In genomic region chr1:156310962-156311361, GRCh38 we compare ENCODE assay signal across 16 cellular contexts. TPM values are rescaled to one million over a fixed set of nuclear protein-coding genes. Genes with fewer than 3 reads are reported as not detected.
DNase-seq lines count a peak whose midpoint lies in the region; FAIRE-seq and TF ChIP-seq lines count a peak whose summit lies in the region.
"Had no signal": no experiment of that assay in that cellular context is flagged by ENCODE, and none has a peak within 500 bp of the region (broad histone marks: within the 10 kb centered on the region; RNA-seq: fewer than 3 reads in every experiment).

No MANE protein-coding gene starts in this region.

- DNase-seq in MG63 (peak; percentile 90), bronchial epithelial cell (ENCODE audit: low read depth) (peak; percentile 50), myocyte (ENCODE audit: low read depth) (peak; percentile 17), GM13977 (ENCODE audit: low spot score) (no peak), osteocyte (ENCODE audit: extremely low spot score, unreplicated experiment) (no peak), NCI-H1417 treated with DMSO at 0.1 percent for 48 hours (lab: John Stamatoyannopoulos, UW) (no peak)
- no peak for DNase-seq in activated CD4-positive, alpha-beta T cell treated with anti-CD3 and anti-CD28 coated beads, Interleukin-2, amount 50 U/mL, for 1 hour
- DNase-seq: activated CD8-positive, alpha-beta memory T cell treated with anti-CD3 and anti-CD28 coated beads, Interleukin-2, amount 10 ng/mL, durations not matched to agents 7 days and 5 days; erythroblast; NCI-H748 treated with DMSO at 0.1 percent for 48 hours; stimulated activated CD4-positive, alpha-beta T cell treated with anti-CD3 and anti-CD28 coated beads, Interleukin-4, amount 100 ng/mL, for 24 hours; stimulated activated naive CD4-positive, alpha-beta T cell had no signal

- H3K36me3 Mint-ChIP-seq in osteocyte (ENCODE audit: unreplicated experiment), result peaks cover 40% of the 10 kb centered on the region

- peak overlapping the region in 7 of 11 experiments; percentile 23 to 63 (median 36); a peak in 11 of 22 replicates for H3K4me2 ChIP-seq in BLaER1 treated with 17β-estradiol and CSF1 and Interleukin-3, amounts not matched to agents 10 nM and 100 nM

- H3K4me3 ChIP-seq in BLaER1 treated with 17β-estradiol and CSF1 and Interleukin-3, amounts not matched to agents 10 nM and 100 nM, result no peak overlapping the region
- no peak overlapping the region for H3K4me3 ChIP-seq in MG63
- no peak overlapping the region for H3K4me3 ChIP-seq in bronchial epithelial cell (ENCODE audit: low read depth, low read length)

- peaks cover 99 to 100% (median 100%) of the 10 kb centered on the region in 11 experiments for H3K36me3 ChIP-seq in BLaER1 treated with 17β-estradiol and CSF1 and Interleukin-3, amounts not matched to agents 10 nM and 100 nM
- H3K36me3 ChIP-seq in MG63, result peaks cover 96% of the 10 kb centered on the region
- peaks cover 19% of the 10 kb centered on the region for H3K36me3 ChIP-seq in bronchial epithelial cell (ENCODE audit: control insufficient read depth, insufficient read depth, low read length)

- no peak for FAIRE-seq in bronchial epithelial cell (lab: Jason Lieb, UNC)

- no peaks in the 10 kb centered on the region for H3K9me3 ChIP-seq in BLaER1 treated with 17β-estradiol and CSF1 and Interleukin-3, amounts not matched to agents 10 nM and 100 nM (replicated peaks in 1 of 11)
- no peaks in the 10 kb centered on the region for H3K9me3 ChIP-seq in MG63

- H3K4me1 Mint-ChIP-seq in osteocyte (ENCODE audit: unreplicated experiment), result no peaks in the 10 kb centered on the region
- H3K4me1 Mint-ChIP-seq: activated CD8-positive, alpha-beta memory T cell treated with anti-CD3 and anti-CD28 coated beads, Interleukin-2, amount 10 ng/mL, durations not matched to agents 7 days and 5 days had no signal

- H3K27me3 Mint-ChIP-seq in osteocyte (ENCODE audit: unreplicated experiment), result no peaks in the 10 kb centered on the region
- H3K27me3 Mint-ChIP-seq: activated CD8-positive, alpha-beta memory T cell treated with anti-CD3 and anti-CD28 coated beads, Interleukin-2, amount 10 ng/mL, durations not matched to agents 7 days and 5 days had no signal

- TF ChIP-seq CTCF in bronchial epithelial cell (IDR thresholded peaks at IDR 0.05; ENCODE audit: insufficient read depth, low read length, severe bottlenecking) (no peak), GM13977 (IDR thresholded peaks at IDR 0.05; ENCODE audit: extremely low read depth, insufficient read depth, missing control alignments) (no peak), osteocyte (IDR thresholded peaks at IDR 0.05) (no peak)

- peaks cover 0 to 29% (median 21%) of the 10 kb centered on the region in 10 experiments; a peak in 16 of 20 replicates for H3K4me1 ChIP-seq in BLaER1 treated with 17β-estradiol and CSF1 and Interleukin-3, amounts not matched to agents 10 nM and 100 nM

- H3K27ac Mint-ChIP-seq in osteocyte (ENCODE audit: unreplicated experiment), result no peak overlapping the region
- H3K27ac Mint-ChIP-seq: activated CD8-positive, alpha-beta memory T cell treated with anti-CD3 and anti-CD28 coated beads, Interleukin-2, amount 10 ng/mL, durations not matched to agents 7 days and 5 days; activated naive CD4-positive, alpha-beta T cell treated with anti-CD3 and anti-CD28 coated beads, Interleukin-2, amount 50 U/mL, for 72 hours had no signal

- in situ Hi-C loops in GM13977 (cut with MboI; ENCODE audit: low pct_unique_long_range_greater_than_20kb, low sequenced_read_pairs, unreplicated experiment), result loop anchor here (10.0 kb wide), 1 partner anchor 216 kb away; no protein-coding TSS in a partner anchor

- H3K4me3 Mint-ChIP-seq in osteocyte (ENCODE audit: unreplicated experiment), result no peak overlapping the region
- H3K4me3 Mint-ChIP-seq: activated CD8-positive, alpha-beta memory T cell treated with anti-CD3 and anti-CD28 coated beads, Interleukin-2, amount 10 ng/mL, durations not matched to agents 7 days and 5 days had no signal

- H3K27ac ChIP-seq in BLaER1 treated with 17β-estradiol and CSF1 and Interleukin-3, amounts not matched to agents 10 nM and 100 nM, result peak overlapping the region in 8 of 11 experiments; percentile 8 to 61 (median 53); a peak in 14 of 22 replicates

- peak overlapping the region in 2 of 11 experiments; percentile 9 to 36; a peak in 2 of 22 replicates for H3K9ac ChIP-seq in BLaER1 treated with 17β-estradiol and CSF1 and Interleukin-3, amounts not matched to agents 10 nM and 100 nM

- no peaks in the 10 kb centered on the region for H3K9me3 Mint-ChIP-seq in osteocyte (ENCODE audit: unreplicated experiment)
- H3K9me3 Mint-ChIP-seq: activated naive CD4-positive, alpha-beta T cell treated with anti-CD3 and anti-CD28 coated beads, Interleukin-2, amount 50 U/mL, for 72 hours had no signal

- peaks cover 0 to 99% (median 47%) of the 10 kb centered on the region in 11 experiments; a peak in 16 of 22 replicates for H4K20me1 ChIP-seq in BLaER1 treated with 17β-estradiol and CSF1 and Interleukin-3, amounts not matched to agents 10 nM and 100 nM

- no peaks in the 10 kb centered on the region for H3K27me3 ChIP-seq in BLaER1 treated with 17β-estradiol and CSF1 and Interleukin-3, amounts not matched to agents 10 nM and 100 nM
- H3K27me3 ChIP-seq in MG63 (no peaks in the 10 kb centered on the region), bronchial epithelial cell (ENCODE audit: control insufficient read depth, insufficient read depth, low read length) (no peaks in the 10 kb centered on the region)

RNA-seq across cellular contexts. Expression of gene VHLL, which starts 11.9 kb away (rescaled TPM):
- not detected in 2 replicates for total RNA-seq in MG63 (2014; rRNA removed; shearing (Covaris generic); ENCODE audit: low replicate concordance)
- total RNA-seq in bronchial epithelial cell, result 0.26 and 0.77 TPM in 2 replicates
- not detected in 2 replicates for total RNA-seq in myocyte
- polyA plus RNA-seq in myocyte (2012), result not detected
- not detected in 2 replicates for total RNA-seq in osteocyte
- total RNA-seq: activated CD8-positive, alpha-beta memory T cell treated with anti-CD3 and anti-CD28 coated beads, Interleukin-2, amount 10 ng/mL, durations not matched to agents 7 days and 5 days; activated naive CD4-positive, alpha-beta T cell treated with anti-CD3 and anti-CD28 coated beads, Interleukin-2, amount 50 U/mL, for 72 hours; mucosa of gallbladder; SK-MEL-5 had no signal

RNA-seq across cellular contexts. Expression of gene GLMP, which starts 15.5 kb away (rescaled TPM):
- 2.9 and 8.7 TPM in 2 replicates for total RNA-seq in MG63 (2014; rRNA removed; shearing (Covaris generic); ENCODE audit: low replicate concordance)
- 26.9 and 34.2 TPM in 2 replicates for total RNA-seq in bronchial epithelial cell
- total RNA-seq in myocyte, result 32.8 and 41.1 TPM in 2 replicates
- 42.2 TPM for polyA plus RNA-seq in myocyte (2012)
- 77.1 and 86.4 TPM in 2 replicates for total RNA-seq in osteocyte

RNA-seq across cellular contexts. Expression of gene TMEM79, which starts 26.8 kb away (rescaled TPM):
- total RNA-seq in MG63 (2014; rRNA removed; shearing (Covaris generic); ENCODE audit: low replicate concordance), result 2.4 and 5.8 TPM in 2 replicates
- total RNA-seq in bronchial epithelial cell (7.1 and 30.7 TPM in 2 replicates), myocyte (2.3 and 2.4 TPM in 2 replicates), osteocyte (2.6 and 3.3 TPM in 2 replicates)
- 6.0 TPM for polyA plus RNA-seq in myocyte (2012)

RNA-seq across cellular contexts. Expression of gene CCT3, which starts 27.1 kb away (rescaled TPM):
- 1,070 and 1,240 TPM in 2 replicates for total RNA-seq in MG63 (2014; rRNA removed; shearing (Covaris generic); ENCODE audit: low replicate concordance)
- total RNA-seq in bronchial epithelial cell (281 and 377 TPM in 2 replicates), myocyte (271 and 331 TPM in 2 replicates), osteocyte (192 and 193 TPM in 2 replicates)
- 179 TPM for polyA plus RNA-seq in myocyte (2012)

RNA-seq across cellular contexts. Expression of gene TSACC, which starts 27.4 kb away (rescaled TPM):
- 1.3 TPM in 1 of 2 replicates, not detected in the other for total RNA-seq in MG63 (2014; rRNA removed; shearing (Covaris generic); ENCODE audit: low replicate concordance)
- total RNA-seq in bronchial epithelial cell, result 0.77 TPM in 1 of 2 replicates, not detected in the other
- not detected in 2 replicates for total RNA-seq in myocyte
- 0.98 TPM for polyA plus RNA-seq in myocyte (2012)
- total RNA-seq in osteocyte, result not detected in 2 replicates
- total RNA-seq: activated CD8-positive, alpha-beta memory T cell treated with anti-CD3 and anti-CD28 coated beads, Interleukin-2, amount 10 ng/mL, durations not matched to agents 7 days and 5 days; mucosa of gallbladder had no signal

Comparison
In these comparisons a context has a peak if more than half of its experiments do, and no peak if none do; other contexts are left out.
1. DNase-seq: peak in MG63 (single experiment), bronchial epithelial cell (single experiment) and myocyte (single experiment); none in activated CD4-positive, alpha-beta T cell treated with anti-CD3 and anti-CD28 coated beads, Interleukin-2, amount 50 U/mL, for 1 hour (single experiment), GM13977 (single experiment), osteocyte (single experiment) and NCI-H1417 treated with DMSO at 0.1 percent for 48 hours (single experiment).